9 cellular contexts compared by ENCODE assay signal in genomic region chr2:216635171-216635570, GRCh38. TPM values are rescaled to one million over a fixed set of nuclear protein-coding genes. Genes with fewer than 3 reads are reported as not detected.
A peak's percentile ranks its signal among the peaks of the same experiment; 100 is the strongest.
DNase-seq lines count a peak whose midpoint lies in the region; ATAC-seq, FAIRE-seq and TF ChIP-seq lines count a peak whose summit lies in the region.
"Had no signal": no experiment of that assay in that cellular context is flagged by ENCODE, and none has a peak within 500 bp of the region (broad histone marks: within the 10 kb centered on the region; RNA-seq: fewer than 3 reads in every experiment).

No MANE protein-coding gene starts in this region.

- peaks cover 8% of the 10 kb centered on the region for H3K79me1 ChIP-seq in H1 (ENCODE audit: low read depth, low read length)

- TF ChIP-seq CTCF in NB4 (IDR thresholded peaks at IDR 0.05; ENCODE audit: low read depth, low read length) = no peak
- no peak for TF ChIP-seq CTCF in H1 (IDR thresholded peaks at IDR 0.05; ENCODE audit: control extremely low read depth in 1 of 3, insufficient read depth in 1 of 3, low read depth in 1 of 3, low read length in 3 of 3)
- TF ChIP-seq CTCF in osteoblast (IDR thresholded peaks at IDR 0.05; ENCODE audit: extremely low read depth, low read depth, low read length) = no peak

- TF ChIP-seq RAD21 in H1 (IDR thresholded peaks at IDR 0.05 in 1 of 2, conservative IDR thresholded peaks at IDR 0.05 in 1 of 2; ENCODE audit: low read depth in 2 of 2, low read length in 2 of 2) = no peak

- H3K4ac ChIP-seq in H1 (replicated peaks; ENCODE audit: insufficient read length, low read depth, low read length) = no peak overlapping the region

- no peaks in the 10 kb centered on the region for H3K36me3 Mint-ChIP-seq in CD4-positive, alpha-beta memory T cell

- H3K4me3 ChIP-seq in CD4-positive, alpha-beta memory T cell (ENCODE audit: low read length in 2 of 2) = no peak overlapping the region
- H3K4me3 ChIP-seq in NB4 (ENCODE audit: low read depth, low read length) (peak overlapping the region; percentile 97), H1 (ENCODE audit: extremely low read depth in 1 of 4, insufficient read depth in 2 of 4, low read depth in 3 of 4, low read length in 4 of 4) (peak overlapping the region; percentile 71 to 93 (median 86)), osteoblast (ENCODE audit: insufficient read depth, low read length) (peak overlapping the region; percentile 87)

- WGBS in H1 (ENCODE audit: extremely low coverage in 1 of 2, insufficient coverage in 1 of 2, insufficient read length in 1 of 2, insufficient replicate concordance in 2 of 2, low coverage in 1 of 2, low lambda C conversion rate in 2 of 2, missing lambda C conversion rate in 1 of 2), 2 experiments = 2% methylated on average over 7 of the region's 7 CpGs; no CpG with 5 or more reads in 1 of the 2 experiments

- peak overlapping the region in 6 of 8 donors; percentile 1 to 64 (median 30) for H3K4me3 Mint-ChIP-seq in CD4-positive, alpha-beta memory T cell

- H3K23me2 ChIP-seq in H1 (ENCODE audit: low read depth, low read length) = peaks cover 32% of the 10 kb centered on the region

- peaks cover 43 to 50% of the 10 kb centered on the region in 2 donors for H3K27me3 Mint-ChIP-seq in CD4-positive, alpha-beta memory T cell

- intact Hi-C loops in CD4-positive, alpha-beta memory T cell (cut with micrococcal nuclease) = no loop called here

- H3K9ac ChIP-seq in H1 (replicated peaks in 1 of 4; ENCODE audit: extremely low read depth in 1 of 4, low read depth in 3 of 4, low read length in 3 of 4) = peak overlapping the region in 3 of 4 experiments; percentile 29 to 44 (median 39); a peak in 5 of 7 replicates

- no peak overlapping the region for H4K91ac ChIP-seq in H1 (replicated peaks; ENCODE audit: insufficient read length, low read length)

- TF ChIP-seq EP300 in H1 (IDR thresholded peaks at IDR 0.05; ENCODE audit: borderline replicate concordance in 1 of 2, low read depth in 2 of 2, low read length in 2 of 2) = no peak

- H4K8ac ChIP-seq in H1 (ENCODE audit: extremely low read depth, insufficient read depth, low read length) = no peak overlapping the region

- H3K27ac Mint-ChIP-seq in CD4-positive, alpha-beta memory T cell = no peak overlapping the region

- H2BK120ac ChIP-seq in H1 (replicated peaks; ENCODE audit: low read depth, low read length) = no peak overlapping the region

- FAIRE-seq in H1 (lab: Jason Lieb, UNC) = no peak
- FAIRE-seq: keratinocyte had no signal

- H2BK12ac ChIP-seq in H1 (ENCODE audit: low read depth, low read length) = no peak overlapping the region

- H3K4me2 ChIP-seq in H1 (ENCODE audit: insufficient read depth in 1 of 2, low read depth in 2 of 2, low read length in 2 of 2) = peak overlapping the region; percentile 95 to 99
- peak overlapping the region; percentile 82 for H3K4me2 ChIP-seq in osteoblast (ENCODE audit: insufficient read depth, low read length)

- no peak overlapping the region for H3K56ac ChIP-seq in H1 (replicated peaks; ENCODE audit: insufficient read length, low read depth, low read length)

- H4K5ac ChIP-seq in H1 (ENCODE audit: insufficient read length, low read depth, low read length) = no peak overlapping the region

- H2BK15ac ChIP-seq in H1 (ENCODE audit: low read length) = no peak overlapping the region

- no peak for TF ChIP-seq POLR2A in NB4 (IDR thresholded peaks at IDR 0.05; ENCODE audit: extremely low read depth, insufficient read length)
- TF ChIP-seq POLR2A in H1 (IDR thresholded peaks at IDR 0.05; ENCODE audit: control extremely low read depth in 1 of 2, low read depth in 2 of 2, low read length in 2 of 2) = no peak

- H3K9me3 ChIP-seq in CD4-positive, alpha-beta memory T cell (ENCODE audit: control insufficient read depth in 1 of 2, low read length in 2 of 2) = no peaks in the 10 kb centered on the region
- no peaks in the 10 kb centered on the region for H3K9me3 ChIP-seq in H1 (ENCODE audit: insufficient read depth in 2 of 2, low read depth in 1 of 2, low read length in 1 of 2)
- no peaks in the 10 kb centered on the region for H3K9me3 ChIP-seq in osteoblast (ENCODE audit: low read depth, low read length)

- H2AFZ ChIP-seq in H1 (ENCODE audit: low read length) = no peak overlapping the region
- no peak overlapping the region for H2AFZ ChIP-seq in osteoblast (ENCODE audit: low read length)

- H2AK5ac ChIP-seq in H1 (ENCODE audit: low read depth, low read length) = no peak overlapping the region

- peaks cover 0 to 2% (median 0%) of the 10 kb centered on the region in 8 donors for H3K9me3 Mint-ChIP-seq in CD4-positive, alpha-beta memory T cell

- H3K27ac ChIP-seq in CD4-positive, alpha-beta memory T cell (ENCODE audit: low read depth, low read length) = no peak overlapping the region
- H3K27ac ChIP-seq in H1 (ENCODE audit: low read depth, low read length) (no peak overlapping the region), osteoblast (ENCODE audit: low read depth, low read length) (no peak overlapping the region)

- H3K36me3 ChIP-seq in CD4-positive, alpha-beta memory T cell (ENCODE audit: insufficient read depth, low read length) = no peaks in the 10 kb centered on the region
- H3K36me3 ChIP-seq in H1 (ENCODE audit: control insufficient read depth in 2 of 4, insufficient read depth in 4 of 4, low read length in 3 of 4) = peaks cover 2 to 8% (median 5%) of the 10 kb centered on the region in 4 experiments; a peak in 6 of 8 replicates
- H3K36me3 ChIP-seq in osteoblast (ENCODE audit: insufficient read depth, low read length) = peaks cover 7% of the 10 kb centered on the region

- H3K18ac ChIP-seq in H1 (ENCODE audit: extremely low read depth, low read length) = peak overlapping the region; percentile 87

- H3K79me2 ChIP-seq in H1 (ENCODE audit: control insufficient read depth in 1 of 2, insufficient read depth in 2 of 2, low read length in 2 of 2) (peaks cover 7 to 61% of the 10 kb centered on the region in 2 experiments; a peak in 3 of 4 replicates), osteoblast (ENCODE audit: insufficient read depth, low read length) (peaks cover 42% of the 10 kb centered on the region)

- POLR2A ChIA-PET in CD4-positive, alpha-beta memory T cell (lab: Charles Lee; ENCODE audit: partially characterized antibody) = no interaction called here
- POLR2A ChIA-PET in H1 (lab: Charles Lee; ENCODE audit: partially characterized antibody) = interaction anchor here (0.6 to 4.6 kb wide), 21 partner anchors 9 to 137 kb away, joined by 3 to 28 read pairs (median 3); partner anchors contain the start of gene RPL37A

- H3K27me3 ChIP-seq in CD4-positive, alpha-beta memory T cell (ENCODE audit: insufficient read depth, low read length) = peaks cover 13% of the 10 kb centered on the region
- H3K27me3 ChIP-seq in H1 (replicated peaks in 1 of 4; ENCODE audit: control insufficient read depth in 3 of 4, extremely low read depth in 1 of 4, insufficient read depth in 3 of 4, low read length in 3 of 4) = peaks cover 0 to 8% (median 6%) of the 10 kb centered on the region in 4 experiments; a peak in 3 of 7 replicates
- peaks cover 23% of the 10 kb centered on the region for H3K27me3 ChIP-seq in osteoblast (ENCODE audit: insufficient read depth, low read length)

- DNase-seq in CD4-positive, alpha-beta memory T cell = no peak
- DNase-seq in NB4 (ENCODE audit: low read depth) (no peak), H1 (ENCODE audit: low read depth in 1 of 2, low spot score in 2 of 2) (no peak), osteoblast (ENCODE audit: insufficient read length, low spot score, missing footprints) (no peak), superior temporal gyrus (ENCODE audit: extremely low spot score) (no peak), NCI-H146 treated with DMSO at 0.1 percent for 48 hours (lab: John Stamatoyannopoulos, UW; ENCODE audit: unreplicated experiment) (no peak), SW480 (ENCODE audit: low spot score) (no peak)

- H2BK5ac ChIP-seq in H1 (ENCODE audit: low read depth, low read length) = no peak overlapping the region; the same call in 1 of the 2 replicates

- no peak for ATAC-seq in GM19452 (IDR thresholded peaks at IDR 0.05; ENCODE audit: unreplicated experiment)

- peak overlapping the region; percentile 82; the same call in 1 of the 2 replicates for H2BK20ac ChIP-seq in H1 (ENCODE audit: low read length)

- CTCF ChIA-PET in CD4-positive, alpha-beta memory T cell (lab: Charles Lee; ENCODE audit: partially characterized antibody) = interaction anchor here (0.6 kb wide), 1 partner anchor 34 kb away, joined by 3 read pairs; no protein-coding TSS in a partner anchor
- CTCF ChIA-PET in H1 (lab: Charles Lee; ENCODE audit: partially characterized antibody) = interaction anchor here (1.1 to 6.3 kb wide), 4 partner anchors 15 to 122 kb away, joined by 3 to 54 read pairs (median 4); no protein-coding TSS in a partner anchor

- no peak overlapping the region for H3K23ac ChIP-seq in H1 (ENCODE audit: insufficient read length)

- peaks cover 3 to 6% of the 10 kb centered on the region in 2 experiments for H4K20me1 ChIP-seq in H1 (replicated peaks in 1 of 2; ENCODE audit: control insufficient read depth in 1 of 2, insufficient read depth in 2 of 2, low read length in 2 of 2)
- H4K20me1 ChIP-seq in osteoblast (ENCODE audit: insufficient read depth, low read length) = peaks cover 10% of the 10 kb centered on the region

- H3K4me1 Mint-ChIP-seq in CD4-positive, alpha-beta memory T cell = peaks cover 15 to 29% (median 24%) of the 10 kb centered on the region in 4 donors

- no peaks in the 10 kb centered on the region for H3K4me1 ChIP-seq in CD4-positive, alpha-beta memory T cell (ENCODE audit: insufficient read depth, low read length)
- peaks cover 14 to 25% (median 18%) of the 10 kb centered on the region in 4 experiments for H3K4me1 ChIP-seq in H1 (replicated peaks in 1 of 4; ENCODE audit: control insufficient read depth in 3 of 4, insufficient read depth in 4 of 4, low read length in 3 of 4)
- peaks cover 22% of the 10 kb centered on the region for H3K4me1 ChIP-seq in osteoblast (ENCODE audit: insufficient read depth, low read length)

- no peak overlapping the region for H3K14ac ChIP-seq in H1 (ENCODE audit: insufficient read length)

TF ChIP-seq in H1, 55 proteins besides CTCF, POLR2A, EP300 and RAD21 (continues in another document):
- TF ChIP-seq MAX (IDR thresholded peaks at IDR 0.05) = 0 out of 2 replicates have a peak, but pooled peaks have one; percentile 11

RNA-seq across cellular contexts. Expression of gene IGFBP2, which starts 2.0 kb away (rescaled TPM):
- total RNA-seq in CD4-positive, alpha-beta memory T cell = not detected
- polyA plus RNA-seq in CD4-positive, alpha-beta memory T cell = not detected
- total RNA-seq in H1 (2021; fragmentation: NEBNext Ultra II Directional; extraction: Animal tissue kit (Norgen Biotek cat#: 25700)) = 322 and 326 TPM in 2 replicates
- 782 and 980 TPM in 2 replicates for polyA plus RNA-seq in H1 (2011; rRNA removed)
- polyA plus RNA-seq in H1 (2011; cell fraction: cytosol; rRNA removed) = 607 TPM
- 562 TPM for polyA plus RNA-seq in H1 (2011; cell fraction: nucleus; rRNA removed)
- polyA plus RNA-seq in H1 (2012, experiment 1 of 2) = 269 to 492 TPM (median 434 TPM) in 4 replicates
- polyA plus RNA-seq in H1 (2012, experiment 2 of 2) = 469 TPM
- 853 TPM for polyA plus RNA-seq in H1 (2013, experiment 1 of 2)
- 787 TPM for polyA plus RNA-seq in H1 (2013, experiment 2 of 2)
- 98.8 and 122 TPM in 2 replicates for polyA minus RNA-seq in H1 (2011; rRNA and poly(A)+ RNA removed)
- polyA minus RNA-seq in H1 (2011; cell fraction: cytosol; rRNA and poly(A)+ RNA removed) = 242 TPM
- 141 TPM for polyA minus RNA-seq in H1 (2011; cell fraction: nucleus; rRNA and poly(A)+ RNA removed)
- total RNA-seq in osteoblast = 6.5 and 11.2 TPM in 2 replicates

Comparison
In these comparisons a context has a peak if more than half of its experiments do, and no peak if none do; other contexts are left out.
1. H3K4me3 ChIP-seq: peak in NB4 (single experiment), H1 (4 of 4) and osteoblast (single experiment); none in CD4-positive, alpha-beta memory T cell (0 of 2).
2. RNA of gene IGFBP2, which starts 2.0 kb away (total RNA-seq): 322 to 326 TPM in H1; 6.5 to 11.2 TPM in osteoblast and not detected in CD4-positive, alpha-beta memory T cell; every median in the first group is over 10 times any median in the second.